In genomic region chr9:131094015-131094414, GRCh38 we compare ENCODE assay signal across 16 cellular contexts. TPM values are rescaled to one million over a fixed set of nuclear protein-coding genes. Genes with fewer than 3 reads are reported as not detected.
"Had no signal": no experiment of that assay in that cellular context is flagged by ENCODE, and none has a peak within 500 bp of the region (broad histone marks: within the 10 kb centered on the region; RNA-seq: fewer than 3 reads in every experiment).

No MANE protein-coding gene starts in this region.

- ATAC-seq: lower lobe of right lung; natural killer cell treated with Interleukin-12 subunit alpha and Interleukin-12 subunit beta and Interleukin-15 and Interleukin-18, amount 100 ng/mL, for 72 hours; sciatic nerve; stimulated activated naive B cell treated with anti-CD40 and anti-IgM and Interleukin-4, amounts not matched to agents 10 μg/mL and 1 μg/mL and 100 μg/mL, for 72 hours had no signal

- H3K4me1 ChIP-seq: colonic mucosa, pancreas had no signal

- H3K27me3 ChIP-seq: pancreas had no signal

- H3K9me3 Mint-ChIP-seq: central memory CD8-positive, alpha-beta T cell; dendritic cell treated with granulocyte-macrophage colony-stimulating factor and Interleukin-4, amounts not matched to agents 40 ng/mL and 50 ng/mL, for 4 days; natural killer cell treated with Interleukin-12 subunit alpha and Interleukin-12 subunit beta and Interleukin-15 and Interleukin-18, amount 100 ng/mL, for 72 hours; stimulated activated naive B cell treated with anti-CD40 and anti-IgM and Interleukin-4, amounts not matched to agents 10 μg/mL and 1 μg/mL and 100 μg/mL, for 72 hours; stimulated activated naive CD8-positive, alpha-beta T cell treated with anti-CD3 and anti-CD28 coated beads, Interleukin-15, Interleukin-2, amounts not matched to agents 100 ng/mL and 50 ng/mL, for 24 hours had no signal

- H3K9me3 ChIP-seq: colonic mucosa, lower lobe of right lung, neutrophil, pancreas, thoracic aorta, tibial nerve had no signal

- H3K27ac Mint-ChIP-seq: dendritic cell treated with granulocyte-macrophage colony-stimulating factor and Interleukin-4, amounts not matched to agents 40 ng/mL and 50 ng/mL, for 4 days; natural killer cell treated with Interleukin-12 subunit alpha and Interleukin-12 subunit beta and Interleukin-15 and Interleukin-18, amount 100 ng/mL, for 72 hours; stimulated activated naive B cell treated with anti-CD40 and anti-IgM and Interleukin-4, amounts not matched to agents 10 μg/mL and 1 μg/mL and 100 μg/mL, for 72 hours; stimulated activated naive CD8-positive, alpha-beta T cell treated with anti-CD3 and anti-CD28 coated beads, Interleukin-15, Interleukin-2, amounts not matched to agents 100 ng/mL and 50 ng/mL, for 24 hours had no signal

- H3K4me3 ChIP-seq: colonic mucosa, lower lobe of right lung, pancreas, smooth muscle cell, thoracic aorta, tibial nerve had no signal

- H3K36me3 Mint-ChIP-seq: natural killer cell treated with Interleukin-12 subunit alpha and Interleukin-12 subunit beta and Interleukin-15 and Interleukin-18, amount 100 ng/mL, for 72 hours; stimulated activated naive B cell treated with anti-CD40 and anti-IgM and Interleukin-4, amounts not matched to agents 10 μg/mL and 1 μg/mL and 100 μg/mL, for 72 hours had no signal

- H3K4me3 Mint-ChIP-seq: central memory CD8-positive, alpha-beta T cell; dendritic cell treated with granulocyte-macrophage colony-stimulating factor and Interleukin-4, amounts not matched to agents 40 ng/mL and 50 ng/mL, for 4 days; natural killer cell treated with Interleukin-12 subunit alpha and Interleukin-12 subunit beta and Interleukin-15 and Interleukin-18, amount 100 ng/mL, for 72 hours; stimulated activated naive B cell treated with anti-CD40 and anti-IgM and Interleukin-4, amounts not matched to agents 10 μg/mL and 1 μg/mL and 100 μg/mL, for 72 hours; stimulated activated naive CD8-positive, alpha-beta T cell treated with anti-CD3 and anti-CD28 coated beads, Interleukin-15, Interleukin-2, amounts not matched to agents 100 ng/mL and 50 ng/mL, for 24 hours had no signal

- H3K27ac ChIP-seq: colonic mucosa, lower lobe of right lung, neutrophil, pancreas, thoracic aorta, tibial nerve had no signal

- H3K36me3 ChIP-seq: colonic mucosa, lower lobe of right lung, neutrophil, pancreas, thoracic aorta, tibial nerve had no signal

- DNase-seq: effector memory CD4-positive, alpha-beta T cell; lower lobe of right lung; pancreas; stimulated activated CD4-positive, alpha-beta T cell treated with anti-CD3 and anti-CD28 coated beads, Interleukin-12 subunit alpha, Interleukin-12 subunit beta, amount 100 ng/mL, for 4 hours; stimulated activated CD4-positive, alpha-beta T cell treated with anti-CD3 and anti-CD28 coated beads, Interleukin-2, amount 100 ng/mL, for 48 hours; stimulated activated naive B cell treated with anti-CD40 and anti-IgM and Interleukin-4, amounts not matched to agents 10 μg/mL and 1 μg/mL and 100 μg/mL, for 72 hours had no signal

RNA-seq across cellular contexts. Expression of gene AIF1L, which starts 2.3 kb away (rescaled TPM):
- total RNA-seq: natural killer cell treated with Interleukin-12 subunit alpha and Interleukin-12 subunit beta and Interleukin-15 and Interleukin-18, amount 100 ng/mL, for 72 hours had no signal
